ENCODE assay signal across 9 cellular contexts in the genomic region with DNA sequence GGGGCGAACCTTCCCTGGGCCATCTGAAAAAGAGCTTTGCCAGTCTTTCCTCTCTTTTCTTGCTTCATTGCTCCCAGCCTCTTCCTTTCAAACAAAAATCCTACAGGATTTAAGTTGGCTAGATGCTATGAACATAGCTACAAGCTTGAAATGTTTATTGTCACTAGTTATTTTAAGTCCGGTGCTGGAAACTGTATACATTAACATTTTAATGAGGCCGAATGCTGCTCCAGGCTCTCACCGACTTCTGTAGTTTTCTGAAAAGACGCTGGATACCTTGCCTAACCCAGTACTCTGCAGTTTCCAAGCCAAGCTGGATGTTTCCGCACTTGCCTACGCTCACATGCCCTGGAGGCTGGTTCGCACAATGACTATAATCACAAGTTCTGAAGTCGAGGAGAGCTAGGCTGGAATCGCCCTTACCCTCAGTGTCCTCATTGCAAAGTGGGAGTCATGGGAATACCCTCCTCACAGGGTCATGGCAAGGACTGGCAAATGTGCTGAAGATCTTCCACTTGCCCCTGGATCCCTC. TPM values are rescaled to one million over a fixed set of nuclear protein-coding genes. Genes with fewer than 3 reads are reported as not detected.
DNase-seq lines count a peak whose midpoint lies in the region; ATAC-seq lines count a peak whose summit lies in the region.
"Had no signal": no experiment of that assay in that cellular context is flagged by ENCODE, and none has a peak within 500 bp of the region (broad histone marks: within the 10 kb centered on the region; RNA-seq: fewer than 3 reads in every experiment).

No MANE protein-coding gene starts in this region.

- WGBS in neuronal stem cell (ENCODE audit: extremely low coverage in 2 of 2, insufficient read length in 2 of 2, insufficient replicate concordance in 1 of 2), 2 donors, result no CpG with 5 or more reads among the region's 10 CpGs

- H3K27me3 ChIP-seq in ACC112 (ENCODE audit: insufficient read depth, low read length) (no peaks in the 10 kb centered on the region), neuronal stem cell (ENCODE audit: control insufficient read depth in 3 of 3, insufficient read depth in 3 of 3, low read depth in 1 of 3, low read length in 3 of 3) (peaks cover 0 to 18% (median 0%) of the 10 kb centered on the region in 3 experiments)

- H2AFZ ChIP-seq in ACC112 (ENCODE audit: low read length, unreplicated experiment) (peak overlapping the region; percentile 12), neuronal stem cell (ENCODE audit: low read length) (peak overlapping the region; percentile 92)

- peaks cover 76% of the 10 kb centered on the region for H3K4me1 ChIP-seq in ACC112 (ENCODE audit: control insufficient read depth, insufficient read depth, low read length, unreplicated experiment)
- peaks cover 10 to 19% of the 10 kb centered on the region in 2 donors for H3K4me1 ChIP-seq in neuronal stem cell (ENCODE audit: control insufficient read depth in 2 of 2, insufficient read depth in 1 of 2, low read depth in 1 of 2, low read length in 2 of 2)

- H3K4me2 ChIP-seq in neuronal stem cell (ENCODE audit: insufficient read depth, low read length, poor library complexity, severe bottlenecking), result no peak overlapping the region

- peak; percentile 25 for DNase-seq in NCI-H69 (lab: John Stamatoyannopoulos, UW)
- no peak for DNase-seq in epithelial cell of prostate (ENCODE audit: low read depth, low spot score)
- no peak for DNase-seq in neuronal stem cell (ENCODE audit: low spot score)
- DNase-seq in NCI-H128 (lab: John Stamatoyannopoulos, UW; ENCODE audit: unreplicated experiment), result no peak
- DNase-seq in activated CD4-positive, alpha-beta T cell treated with anti-CD3 and anti-CD28 coated beads for 1 hour, result no peak
- DNase-seq: NCI-H2029 had no signal

- ATAC-seq in HG03432 (IDR thresholded peaks at IDR 0.05; ENCODE audit: unreplicated experiment) (no peak), HG03025 (IDR thresholded peaks at IDR 0.05; ENCODE audit: low FRiP score, unreplicated experiment) (no peak)

- peak overlapping the region; percentile 36 for H3K18ac ChIP-seq in neuronal stem cell (ENCODE audit: low read length)

- no peak overlapping the region for H4K91ac ChIP-seq in neuronal stem cell (ENCODE audit: low read depth, low read length, poor library complexity)

- H3K27ac ChIP-seq in ACC112 (ENCODE audit: low read depth, low read length) (peak overlapping the region; percentile 96), epithelial cell of prostate (peak overlapping the region; percentile 100), neuronal stem cell (replicated peaks; ENCODE audit: low read length) (no peak overlapping the region)

- no peak overlapping the region for H4K8ac ChIP-seq in neuronal stem cell (ENCODE audit: low read depth, low read length)

- peak overlapping the region; percentile 24 for H3K9ac ChIP-seq in neuronal stem cell (ENCODE audit: low read depth, low read length, poor library complexity)

- no peak overlapping the region for H2BK5ac ChIP-seq in neuronal stem cell (ENCODE audit: low read length)

- no peaks in the 10 kb centered on the region for H3K79me1 ChIP-seq in neuronal stem cell (ENCODE audit: low read depth, low read length)

- H2BK12ac ChIP-seq in neuronal stem cell (ENCODE audit: low read length), result no peak overlapping the region

- no peak overlapping the region for H2AK5ac ChIP-seq in neuronal stem cell (ENCODE audit: low read depth, low read length)

- peaks cover 13% of the 10 kb centered on the region for H3K79me2 ChIP-seq in ACC112 (ENCODE audit: control insufficient read depth, insufficient read depth, low read length, unreplicated experiment)

- H3K9me3 ChIP-seq in neuronal stem cell (replicated peaks in 1 of 2; ENCODE audit: control insufficient read depth in 2 of 2, insufficient read depth in 1 of 2, low read depth in 1 of 2, low read length in 2 of 2), result no peaks in the 10 kb centered on the region

- H3K4me3 ChIP-seq in ACC112 (ENCODE audit: low read depth, low read length), result peak overlapping the region; percentile 46
- peak overlapping the region in 1 of 2 donors; percentile 49 for H3K4me3 ChIP-seq in neuronal stem cell (ENCODE audit: low read length in 2 of 2)

- no peak overlapping the region for H3K23ac ChIP-seq in neuronal stem cell (ENCODE audit: low read depth, low read length, poor library complexity)

- peak overlapping the region; percentile 30 for H2BK15ac ChIP-seq in neuronal stem cell (ENCODE audit: low read length)

- H3K36me3 ChIP-seq in ACC112 (ENCODE audit: insufficient read depth, low read length), result no peaks in the 10 kb centered on the region
- no peaks in the 10 kb centered on the region for H3K36me3 ChIP-seq in neuronal stem cell (replicated peaks in 1 of 2; ENCODE audit: control insufficient read depth in 2 of 2, insufficient read depth in 2 of 2, low read length in 2 of 2)

- H2BK120ac ChIP-seq in neuronal stem cell (ENCODE audit: low read depth, low read length), result no peak overlapping the region

- H3K4ac ChIP-seq in neuronal stem cell (ENCODE audit: low read length), result no peak overlapping the region

- no peak overlapping the region for H3K14ac ChIP-seq in neuronal stem cell (ENCODE audit: low read length)

RNA-seq across cellular contexts. Expression of gene LTBP2, which starts 39.1 kb away (rescaled TPM):
- 1.4 TPM for polyA plus RNA-seq in neuronal stem cell (2013, experiment 1 of 2)
- polyA plus RNA-seq in neuronal stem cell (2013, experiment 2 of 2), result 1.3 TPM
